ENCODE assay signal across 8 cellular contexts in genomic region chr16:3019594-3020246, GRCh38. TPM values are rescaled to one million over a fixed set of nuclear protein-coding genes. Genes with fewer than 3 reads are reported as not detected.
A peak's percentile ranks its signal among the peaks of the same experiment; 100 is the strongest.
DNase-seq lines count a peak whose midpoint lies in the region; ATAC-seq and TF ChIP-seq lines count a peak whose summit lies in the region.

No MANE protein-coding gene starts in this region.

- no peaks in the 10 kb centered on the region for H3K27me3 ChIP-seq in HAP-1 (ENCODE audit: low read depth)
- no peaks in the 10 kb centered on the region for H3K27me3 ChIP-seq in right cardiac atrium (ENCODE audit: control insufficient read depth, insufficient read depth)

- H3K27ac ChIP-seq in VCaP (peak overlapping the region; percentile 42; the same call in 1 of the 2 replicates), right cardiac atrium (ENCODE audit: low read length) (no peak overlapping the region), skin epidermis (peak overlapping the region in 17 of 21 experiments; percentile 50 to 98 (median 94))

- in situ Hi-C loops in HAP-1 (cut with MboI; ENCODE audit: low sequenced_read_pairs) = loop anchor here (5.0 kb wide), 1 partner anchor 47 kb away; no protein-coding TSS in a partner anchor

- ATAC-seq in right cardiac atrium (no peak), GM21367 (IDR thresholded peaks at IDR 0.05; ENCODE audit: unreplicated experiment) (no peak), GM19324 (IDR thresholded peaks at IDR 0.05; ENCODE audit: low FRiP score, unreplicated experiment) (no peak)

- WGBS in right cardiac atrium = 33% methylated on average over 40 of the region's 40 CpGs

- no peak for DNase-seq in HAP-1 (ENCODE audit: low spot score in 2 of 2)
- no peak for DNase-seq in right cardiac atrium
- no peak for DNase-seq in NCI-H2227 (lab: John Stamatoyannopoulos, UW; ENCODE audit: unreplicated experiment)
- no peak for DNase-seq in HK-2 (ENCODE audit: unreplicated experiment)

- intact Hi-C loops in right cardiac atrium (cut with DNase I) = no loop called here

- H3K4me3 ChIP-seq in HAP-1 (peak overlapping the region; percentile 47), right cardiac atrium (ENCODE audit: low read length) (peak overlapping the region; percentile 85), skin epidermis (peak overlapping the region; percentile 50 to 72 (median 64))

- H3K9me3 ChIP-seq in HAP-1 = no peaks in the 10 kb centered on the region
- H3K9me3 ChIP-seq in right cardiac atrium (ENCODE audit: control insufficient read depth, low read length) = no peaks in the 10 kb centered on the region

- H3K4me1 ChIP-seq in HAP-1 (peaks cover 22% of the 10 kb centered on the region), right cardiac atrium (ENCODE audit: control insufficient read depth, insufficient read depth, low read length) (peaks cover 10% of the 10 kb centered on the region)

- no peak for TF ChIP-seq CTCF in VCaP (conservative IDR thresholded peaks at IDR 0.05)

- peaks cover 8% of the 10 kb centered on the region for H3K36me3 ChIP-seq in HAP-1 (replicated peaks)

RNA-seq across cellular contexts. Expression of gene TNFRSF12A, which starts 0.4 kb away (rescaled TPM):
- total RNA-seq in right cardiac atrium = 10 to 100 TPM; 13.8 to 50.8 (median 28.0) TPM
- 94.7 TPM for polyA plus RNA-seq in right cardiac atrium

RNA-seq across cellular contexts. Expression of gene CLDN6, which starts 1.7 kb away (rescaled TPM):
- total RNA-seq in right cardiac atrium = not detected
- polyA plus RNA-seq in right cardiac atrium = not detected

RNA-seq across cellular contexts. Expression of gene HCFC1R1, which starts 4.0 kb away (rescaled TPM):
- total RNA-seq in right cardiac atrium = 10 to 100 TPM; 43.7 to 80.5 (median 64.6) TPM
- 122 TPM for polyA plus RNA-seq in right cardiac atrium

RNA-seq across cellular contexts. Expression of gene THOC6, which starts 4.1 kb away (rescaled TPM):
- 10 to 100 TPM; 11.1 to 13.7 (median 13.0) TPM for total RNA-seq in right cardiac atrium
- polyA plus RNA-seq in right cardiac atrium = 13.1 TPM

RNA-seq across cellular contexts. Expression of gene CLDN9, which starts 7.0 kb away (rescaled TPM):
- under 1 TPM; 0.14 to 0.46 (median 0.25) TPM for total RNA-seq in right cardiac atrium
- 0.41 TPM for polyA plus RNA-seq in right cardiac atrium
